ENCODE assay signal across 15 cellular contexts in the genomic region with DNA sequence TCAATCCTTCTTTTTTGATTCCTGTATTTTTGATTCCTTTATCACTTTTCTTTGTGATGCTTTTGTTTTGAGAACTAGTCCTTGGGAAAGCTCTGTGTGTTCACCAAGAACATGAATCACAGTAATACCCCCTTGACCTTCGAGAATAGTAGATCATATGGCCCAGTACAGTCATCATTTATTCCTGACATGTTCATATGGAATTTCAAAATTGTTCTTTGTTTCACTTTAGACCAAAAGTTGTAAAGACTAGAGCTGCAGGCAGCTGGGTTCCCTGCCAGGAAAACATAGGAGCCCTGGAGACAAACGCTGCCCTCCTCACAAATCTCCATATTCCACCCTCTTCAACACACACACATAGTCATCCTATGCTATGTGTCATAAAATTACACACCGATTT.
"Had no signal": no experiment of that assay in that cellular context is flagged by ENCODE, and none has a peak within 500 bp of the region (broad histone marks: within the 10 kb centered on the region; RNA-seq: fewer than 3 reads in every experiment).

No MANE protein-coding gene starts in this region.

- FAIRE-seq: bronchial epithelial cell, endometrium had no signal

- H2AFZ ChIP-seq: parathyroid adenoma had no signal

- H3K27me3 ChIP-seq: esophagus muscularis mucosa, tibial artery had no signal

- DNase-seq: activated CD4-positive, alpha-beta T cell treated with anti-CD3 and anti-CD28 coated beads for 1 hour; activated CD4-positive, alpha-beta T cell treated with anti-CD3 and anti-CD28 coated beads, Interleukin-2, amount 50 U/mL, for 48 hours; activated gamma-delta T cell; activated naive CD8-positive, alpha-beta T cell treated with anti-CD3 and anti-CD28 coated beads for 36 hours; activated T-cell treated with anti-CD3 and anti-CD28 coated beads, Interleukin-2, amount 50 U/mL, for 48 hours; retina; stimulated activated CD4-positive, alpha-beta T cell treated with anti-CD3 and anti-CD28 coated beads, Interleukin-1b, Interleukin-23, amount 100 ng/mL, for 48 hours; T-helper 9 cell; tibial artery had no signal

- ATAC-seq: stimulated activated memory B cell treated with anti-CD40 and anti-IgM and Interleukin-4, amounts not matched to agents 10 μg/mL and 1 μg/mL and 100 μg/mL, for 72 hours had no signal

- H3K27ac ChIP-seq: esophagus muscularis mucosa, parathyroid adenoma, tibial artery had no signal

- H3K4me3 ChIP-seq: esophagus muscularis mucosa, smooth muscle cell, tibial artery had no signal

- H3K36me3 ChIP-seq: esophagus muscularis mucosa, tibial artery had no signal

- H3K4me1 ChIP-seq: esophagus muscularis mucosa, parathyroid adenoma, tibial artery had no signal

- H3K9me3 ChIP-seq: esophagus muscularis mucosa, tibial artery had no signal
